Comparison of ENCODE assay signal across 8 cellular contexts in genomic region chr11:120660024-120660565, GRCh38.
DNase-seq lines count a peak whose midpoint lies in the region; ATAC-seq and TF ChIP-seq lines count a peak whose summit lies in the region.

No MANE protein-coding gene starts in this region.

- CTCF ChIA-PET in RWPE1 (lab: Yijun Ruan, JAX), result interaction anchor here (0.6 to 1.3 kb wide), 3 partner anchors 25 to 645 kb away, joined by 3 read pairs; partner anchors contain the start of gene GRIK4

- POLR2A ChIA-PET in RWPE1 (lab: Yijun Ruan, JAX; ENCODE audit: low non-redundant PET), result no interaction called here

- no peak overlapping the region for H2AFZ ChIP-seq in GM23248

- H3K79me2 ChIP-seq in GM23248 (ENCODE audit: insufficient read depth), result no peaks in the 10 kb centered on the region

- 33 to 41% methylated on average over 17 of the region's 17 CpGs for WGBS in GM23248 (ENCODE audit: low coverage in 1 of 2, low lambda C conversion rate in 2 of 2, missing lambda C conversion rate in 2 of 2), 2 experiments

- H3K9ac ChIP-seq in GM23248, result no peak overlapping the region

- H3K27me3 ChIP-seq in GM23248 (replicated peaks; ENCODE audit: insufficient read depth), result peaks cover 39% of the 10 kb centered on the region
- H3K27me3 ChIP-seq in tibial artery, result peaks cover 0 to 33% of the 10 kb centered on the region in 2 donors

- no peaks in the 10 kb centered on the region for H3K9me3 ChIP-seq in GM23248 (ENCODE audit: low read depth)
- no peaks in the 10 kb centered on the region for H3K9me3 ChIP-seq in tibial artery

- H3K36me3 ChIP-seq in GM23248 (ENCODE audit: low read depth) (no peaks in the 10 kb centered on the region), tibial artery (no peaks in the 10 kb centered on the region)

- in situ Hi-C loops in GM23248 (cut with MboI), result no loop called here

- H3K9me2 ChIP-seq in GM23248 (ENCODE audit: insufficient read depth), result no peaks in the 10 kb centered on the region

- H3K27ac ChIP-seq in GM23248 (no peak overlapping the region), RWPE1 (no peak overlapping the region), tibial artery (no peak overlapping the region)

- ATAC-seq in GM21576 (IDR thresholded peaks at IDR 0.05; ENCODE audit: unreplicated experiment), result no peak

- no peaks in the 10 kb centered on the region for H4K20me1 ChIP-seq in GM23248 (ENCODE audit: insufficient read depth)

- no peaks in the 10 kb centered on the region for H3F3A ChIP-seq in GM23248 (ENCODE audit: insufficient read depth)

- intact Hi-C loops in tibial artery (cut with DNase I; ENCODE audit: low total_unique reads), result no loop called here

- DNase-seq in AG08396 (ENCODE audit: low spot score), result peak; percentile 35
- peak; percentile 62 for DNase-seq in GM23248
- DNase-seq in RWPE1 (ENCODE audit: low spot score), result peak; percentile 15
- DNase-seq in ecto neural progenitor cell (ENCODE audit: low spot score), result peak; percentile 69
- DNase-seq in renal cortical epithelial cell (ENCODE audit: low read depth), result peak; percentile 48
- no peak for DNase-seq in midbrain (lab: John Stamatoyannopoulos, UW)
- DNase-seq in tibial artery, result no peak

- H3K4me1 ChIP-seq in GM23248 (ENCODE audit: insufficient read depth) (no peaks in the 10 kb centered on the region), tibial artery (no peaks in the 10 kb centered on the region)

- TF ChIP-seq CTCF in RWPE1 (conservative IDR thresholded peaks at IDR 0.05; ENCODE audit: low read depth) (no peak), tibial artery (IDR thresholded peaks at IDR 0.05) (no peak)

- H3K4me3 ChIP-seq in GM23248, result no peak overlapping the region
- no peak overlapping the region for H3K4me3 ChIP-seq in tibial artery

- H3K4me2 ChIP-seq in GM23248 (ENCODE audit: unreplicated experiment), result no peak overlapping the region

Comparison
In these comparisons a context has a peak if more than half of its experiments do, and no peak if none do; other contexts are left out.
1. DNase-seq: peak in AG08396 (single experiment), GM23248 (single experiment), RWPE1 (single experiment), ecto neural progenitor cell (single experiment) and renal cortical epithelial cell (single experiment); none in midbrain (single experiment) and tibial artery (0 of 2).